15 cellular contexts compared by ENCODE assay signal in genomic region chr1:89599332-89599630, GRCh38. TPM values are rescaled to one million over a fixed set of nuclear protein-coding genes. Genes with fewer than 3 reads are reported as not detected.
A peak's percentile ranks its signal among the peaks of the same experiment; 100 is the strongest.
DNase-seq lines count a peak whose midpoint lies in the region; ATAC-seq and TF ChIP-seq lines count a peak whose summit lies in the region.
"Had no signal": no experiment of that assay in that cellular context is flagged by ENCODE, and none has a peak within 500 bp of the region (broad histone marks: within the 10 kb centered on the region; RNA-seq: fewer than 3 reads in every experiment).

No MANE protein-coding gene starts in this region.

- H3K9me3 Mint-ChIP-seq in activated T-cell treated with anti-CD3 and anti-CD28 coated beads, Interleukin-2, amount 50 U/mL, for 72 hours, result no peaks in the 10 kb centered on the region
- no peaks in the 10 kb centered on the region for H3K9me3 Mint-ChIP-seq in chondrocyte (ENCODE audit: low read depth)
- no peaks in the 10 kb centered on the region for H3K9me3 Mint-ChIP-seq in stimulated activated naive CD8-positive, alpha-beta T cell treated with anti-CD3 and anti-CD28 coated beads, Interleukin-15, amount 100 ng/mL, for 72 hours

- H3K27ac Mint-ChIP-seq in activated T-cell treated with anti-CD3 and anti-CD28 coated beads, Interleukin-2, amount 50 U/mL, for 72 hours, result peak overlapping the region; percentile 62
- H3K27ac Mint-ChIP-seq in chondrocyte (ENCODE audit: unreplicated experiment), result no peak overlapping the region
- peak overlapping the region; percentile 5 to 13 for H3K27ac Mint-ChIP-seq in stimulated activated naive CD8-positive, alpha-beta T cell treated with anti-CD3 and anti-CD28 coated beads, Interleukin-15, amount 100 ng/mL, for 72 hours

- H3K36me3 Mint-ChIP-seq in activated T-cell treated with anti-CD3 and anti-CD28 coated beads, Interleukin-2, amount 50 U/mL, for 72 hours (ENCODE audit: insufficient read depth in 2 of 2), result peaks cover 0 to 3% of the 10 kb centered on the region in 2 donors
- no peaks in the 10 kb centered on the region for H3K36me3 Mint-ChIP-seq in chondrocyte (ENCODE audit: low read depth)

- in situ Hi-C loops in Panc1 (cut with HindIII; ENCODE audit: low pct_unique_long_range_greater_than_20kb, low sequenced_read_pairs), result no loop called here

- H3K4me3 ChIP-seq in Panc1 (ENCODE audit: low read depth in 2 of 2, low read length in 2 of 2), result no peak overlapping the region
- H3K4me3 ChIP-seq: uterus had no signal

- POLR2A ChIA-PET in Panc1 (lab: Charles Lee), result no interaction called here

- H3K27ac ChIP-seq in Panc1 (ENCODE audit: low read length), result no peak overlapping the region
- H3K27ac ChIP-seq: KMS-11, uterus had no signal

- H3K4me1 Mint-ChIP-seq in activated T-cell treated with anti-CD3 and anti-CD28 coated beads, Interleukin-2, amount 50 U/mL, for 72 hours (ENCODE audit: low read depth), result peaks cover 90% of the 10 kb centered on the region
- peaks cover 6% of the 10 kb centered on the region for H3K4me1 Mint-ChIP-seq in chondrocyte (ENCODE audit: low read depth)
- peaks cover 77% of the 10 kb centered on the region for H3K4me1 Mint-ChIP-seq in stimulated activated naive CD8-positive, alpha-beta T cell treated with anti-CD3 and anti-CD28 coated beads, Interleukin-15, amount 100 ng/mL, for 72 hours

- no peaks in the 10 kb centered on the region for H3K36me3 ChIP-seq in Panc1 (ENCODE audit: control insufficient read depth, insufficient read depth, low read length)
- H3K36me3 ChIP-seq: uterus had no signal

- no peaks in the 10 kb centered on the region for H3K27me3 ChIP-seq in Panc1 (ENCODE audit: control insufficient read depth, insufficient read depth, low read length)
- H3K27me3 ChIP-seq: uterus had no signal

- H3K27me3 Mint-ChIP-seq in activated T-cell treated with anti-CD3 and anti-CD28 coated beads, Interleukin-2, amount 50 U/mL, for 72 hours (ENCODE audit: low read depth), result no peaks in the 10 kb centered on the region
- peaks cover 5% of the 10 kb centered on the region for H3K27me3 Mint-ChIP-seq in chondrocyte (ENCODE audit: low read depth)
- no peaks in the 10 kb centered on the region for H3K27me3 Mint-ChIP-seq in stimulated activated naive CD8-positive, alpha-beta T cell treated with anti-CD3 and anti-CD28 coated beads, Interleukin-15, amount 100 ng/mL, for 72 hours

- no peak for ATAC-seq in activated T-cell treated with anti-CD3 and anti-CD28 coated beads, Interleukin-2, amount 50 U/mL, for 72 hours (replicated peaks in 1 of 2)
- no peak for ATAC-seq in Panc1
- ATAC-seq in stimulated activated naive CD8-positive, alpha-beta T cell treated with anti-CD3 and anti-CD28 coated beads, Interleukin-15, amount 100 ng/mL, for 72 hours, result no peak
- no peak for ATAC-seq in GM18873 (IDR thresholded peaks at IDR 0.05; ENCODE audit: low FRiP score, unreplicated experiment)
- ATAC-seq in HG03521 (IDR thresholded peaks at IDR 0.05; ENCODE audit: unreplicated experiment), result no peak
- ATAC-seq: activated CD4-positive, CD25-positive, alpha-beta regulatory T cell treated with anti-CD3 and anti-CD28 coated beads, Interleukin-2, amount 50 U/mL, for 24 hours had no signal

- DNase-seq in activated T-cell treated with anti-CD3 and anti-CD28 coated beads, Interleukin-2, amount 50 U/mL, for 72 hours, result no peak
- DNase-seq in activated T-cell treated with anti-CD3 and anti-CD28 coated beads, Interleukin-2, amount 50 U/mL, for 1 hour, result no peak
- DNase-seq in Panc1 (ENCODE audit: low read depth, low spot score), result no peak
- no peak for DNase-seq in chondrocyte (ENCODE audit: low spot score)
- no peak for DNase-seq in stimulated activated naive CD8-positive, alpha-beta T cell treated with anti-CD3 and anti-CD28 coated beads, Interleukin-15, amount 100 ng/mL, for 72 hours
- no peak for DNase-seq in NCI-H1105 (lab: John Stamatoyannopoulos, UW)
- DNase-seq: activated gamma-delta T cell; left ventricle myocardium superior; NCI-H510A; stimulated activated CD4-positive, alpha-beta T cell treated with anti-CD3 and anti-CD28 coated beads, Interleukin-4, amount 100 ng/mL, for 4 hours; uterus had no signal

- no peaks in the 10 kb centered on the region; the same call in 1 of the 2 replicates for H3K4me1 ChIP-seq in Panc1 (ENCODE audit: control insufficient read depth, insufficient read depth, low read length)

- no peak overlapping the region for H3K4me3 Mint-ChIP-seq in activated T-cell treated with anti-CD3 and anti-CD28 coated beads, Interleukin-2, amount 50 U/mL, for 72 hours
- no peak overlapping the region for H3K4me3 Mint-ChIP-seq in chondrocyte (ENCODE audit: unreplicated experiment)
- H3K4me3 Mint-ChIP-seq in stimulated activated naive CD8-positive, alpha-beta T cell treated with anti-CD3 and anti-CD28 coated beads, Interleukin-15, amount 100 ng/mL, for 72 hours, result no peak overlapping the region

- TF ChIP-seq CTCF in Panc1 (IDR thresholded peaks at IDR 0.05), result peak; percentile 70
- peak; percentile 63 for TF ChIP-seq CTCF in chondrocyte (IDR thresholded peaks at IDR 0.05)

- CTCF ChIA-PET in Panc1 (lab: Charles Lee), result interaction anchor here (1.1 kb wide), 1 partner anchor 163 kb away, joined by 4 read pairs; no protein-coding TSS in a partner anchor

- no TSS peak for BruUV-seq in Panc1 (replicated peaks; lab: Mats Ljungman, UMichigan)

- H3K9me3 ChIP-seq in Panc1 (ENCODE audit: control insufficient read depth, insufficient read depth, low read depth, low read length), result no peaks in the 10 kb centered on the region
- H3K9me3 ChIP-seq: uterus had no signal

- intact Hi-C loops in Panc1 (cut with micrococcal nuclease; ENCODE audit: unreplicated experiment), result loop anchor here (1.0 to 2.0 kb wide), 2 partner anchors 78 to 116 kb away; no protein-coding TSS in a partner anchor

RNA-seq across cellular contexts. Expression of gene LRRC8C, which starts 33.6 kb away (rescaled TPM):
- total RNA-seq in activated T-cell treated with anti-CD3 and anti-CD28 coated beads, Interleukin-2, amount 50 U/mL, for 72 hours, result 10 to 100 TPM; 33.1 to 36.7 TPM
- total RNA-seq in Panc1 (2021; ENCODE audit: unreplicated experiment) (17.1 TPM), chondrocyte (2.3 to 2.6 TPM (median 2.3 TPM) in 3 replicates)
- 6.5 TPM for polyA plus RNA-seq in Panc1 (2012; ENCODE audit: insufficient read length)
